ENCODE assay signal across 24 cellular contexts in genomic region chr1:87305762-87306161, GRCh38.
"Had no signal": no experiment of that assay in that cellular context is flagged by ENCODE, and none has a peak within 500 bp of the region (broad histone marks: within the 10 kb centered on the region; RNA-seq: fewer than 3 reads in every experiment).

No MANE protein-coding gene starts in this region.

- H3K4me1 ChIP-seq: body of pancreas, foreskin keratinocyte, left ventricle myocardium inferior, tibial artery had no signal

- H3K27me3 ChIP-seq: body of pancreas, cardiac muscle cell, neural progenitor cell, tibial artery had no signal

- H3K9me3 ChIP-seq: body of pancreas, left ventricle myocardium inferior, tibial artery had no signal

- H3K4me3 ChIP-seq: body of pancreas, cardiac muscle cell, left ventricle myocardium inferior, neural progenitor cell, tibial artery had no signal

- DNase-seq: activated CD4-positive, alpha-beta T cell treated with anti-CD3 and anti-CD28 coated beads, Interleukin-2, amount 10 ng/mL, durations not matched to agents 24 days and 14 days; activated CD8-positive, alpha-beta memory T cell treated with anti-CD3 and anti-CD28 coated beads, Interleukin-2, amount 10 ng/mL, durations not matched to agents 7 days and 5 days; activated CD8-positive, alpha-beta T cell treated with anti-CD3 and anti-CD28 coated beads for 36 hours; activated effector memory CD4-positive, alpha-beta T cell treated with anti-CD3 and anti-CD28 coated beads, Interleukin-2, amount 50 U/mL, for 16 hours; activated naive CD4-positive, alpha-beta T cell treated with anti-CD3 and anti-CD28 coated beads, Interleukin-2, amount 10 ng/mL, durations not matched to agents 7 days and 5 days; activated T-cell treated with anti-CD3 and anti-CD28 coated beads for 4 hours; body of pancreas; foreskin keratinocyte; glutamatergic neuron; hippocampal formation; left ventricle myocardium inferior; naive thymus-derived CD8-positive, alpha-beta T cell; posterior cingulate gyrus; small intestine; stimulated activated CD4-positive, alpha-beta T cell treated with anti-CD3 and anti-CD28 coated beads, Interleukin-2, amount 100 ng/mL, for 24 hours; stimulated activated naive CD8-positive, alpha-beta T cell treated with anti-CD3 and anti-CD28 coated beads, Interleukin-15, amount 100 ng/mL, for 72 hours; tibial artery had no signal

- H3K27ac Mint-ChIP-seq: activated CD4-positive, alpha-beta T cell treated with anti-CD3 and anti-CD28 coated beads, Interleukin-2, amount 10 ng/mL, durations not matched to agents 24 days and 14 days; activated CD8-positive, alpha-beta memory T cell treated with anti-CD3 and anti-CD28 coated beads, Interleukin-2, amount 10 ng/mL, durations not matched to agents 7 days and 5 days; activated CD8-positive, alpha-beta T cell treated with anti-CD3 and anti-CD28 coated beads for 36 hours; activated naive CD4-positive, alpha-beta T cell treated with anti-CD3 and anti-CD28 coated beads, Interleukin-2, amount 10 ng/mL, durations not matched to agents 7 days and 5 days; mesothelial cell of epicardium; naive thymus-derived CD8-positive, alpha-beta T cell; neural progenitor cell; stimulated activated effector memory CD8-positive, alpha-beta T cell treated with anti-CD3 and anti-CD28 coated beads, Interleukin-12 subunit alpha, Interleukin-12 subunit beta, amount 100 ng/mL, for 72 hours; stimulated activated naive CD8-positive, alpha-beta T cell treated with anti-CD3 and anti-CD28 coated beads, Interleukin-15, amount 100 ng/mL, for 72 hours had no signal

- ATAC-seq: activated CD4-positive, CD25-positive, alpha-beta regulatory T cell treated with anti-CD3 and anti-CD28 coated beads, Interleukin-2, amount 50 U/mL, for 24 hours; activated CD8-positive, alpha-beta memory T cell treated with anti-CD3 and anti-CD28 coated beads, Interleukin-2, amount 10 ng/mL, durations not matched to agents 7 days and 5 days; activated CD8-positive, alpha-beta T cell treated with anti-CD3 and anti-CD28 coated beads for 36 hours; body of pancreas; foreskin keratinocyte; naive thymus-derived CD8-positive, alpha-beta T cell; sciatic nerve; stimulated activated effector memory CD8-positive, alpha-beta T cell treated with anti-CD3 and anti-CD28 coated beads, Interleukin-12 subunit alpha, Interleukin-12 subunit beta, amount 100 ng/mL, for 72 hours; stimulated activated naive CD8-positive, alpha-beta T cell treated with anti-CD3 and anti-CD28 coated beads, Interleukin-15, amount 100 ng/mL, for 72 hours had no signal

- H3K36me3 Mint-ChIP-seq: activated CD8-positive, alpha-beta memory T cell treated with anti-CD3 and anti-CD28 coated beads, Interleukin-2, amount 10 ng/mL, durations not matched to agents 7 days and 5 days; activated naive CD4-positive, alpha-beta T cell treated with anti-CD3 and anti-CD28 coated beads, Interleukin-2, amount 10 ng/mL, durations not matched to agents 7 days and 5 days; mesothelial cell of epicardium; naive thymus-derived CD8-positive, alpha-beta T cell; neural progenitor cell; stimulated activated effector memory CD8-positive, alpha-beta T cell treated with anti-CD3 and anti-CD28 coated beads, Interleukin-12 subunit alpha, Interleukin-12 subunit beta, amount 100 ng/mL, for 72 hours had no signal

- H3K27ac ChIP-seq: body of pancreas, cardiac muscle cell, foreskin keratinocyte, left ventricle myocardium inferior, neural progenitor cell, tibial artery, VCaP had no signal

- H3K36me3 ChIP-seq: cardiac muscle cell, left ventricle myocardium inferior, neural progenitor cell, tibial artery had no signal

- H3K4me3 Mint-ChIP-seq: activated CD4-positive, alpha-beta T cell treated with anti-CD3 and anti-CD28 coated beads, Interleukin-2, amount 10 ng/mL, durations not matched to agents 24 days and 14 days; activated CD8-positive, alpha-beta memory T cell treated with anti-CD3 and anti-CD28 coated beads, Interleukin-2, amount 10 ng/mL, durations not matched to agents 7 days and 5 days; activated CD8-positive, alpha-beta T cell treated with anti-CD3 and anti-CD28 coated beads for 36 hours; activated naive CD4-positive, alpha-beta T cell treated with anti-CD3 and anti-CD28 coated beads, Interleukin-2, amount 10 ng/mL, durations not matched to agents 7 days and 5 days; mesothelial cell of epicardium; naive thymus-derived CD8-positive, alpha-beta T cell; neural progenitor cell; stimulated activated effector memory CD8-positive, alpha-beta T cell treated with anti-CD3 and anti-CD28 coated beads, Interleukin-12 subunit alpha, Interleukin-12 subunit beta, amount 100 ng/mL, for 72 hours; stimulated activated naive CD8-positive, alpha-beta T cell treated with anti-CD3 and anti-CD28 coated beads, Interleukin-15, amount 100 ng/mL, for 72 hours had no signal

- H3K4me1 Mint-ChIP-seq: activated CD4-positive, alpha-beta T cell treated with anti-CD3 and anti-CD28 coated beads, Interleukin-2, amount 10 ng/mL, durations not matched to agents 24 days and 14 days; activated CD8-positive, alpha-beta memory T cell treated with anti-CD3 and anti-CD28 coated beads, Interleukin-2, amount 10 ng/mL, durations not matched to agents 7 days and 5 days; activated naive CD4-positive, alpha-beta T cell treated with anti-CD3 and anti-CD28 coated beads, Interleukin-2, amount 10 ng/mL, durations not matched to agents 7 days and 5 days; naive thymus-derived CD8-positive, alpha-beta T cell; stimulated activated effector memory CD8-positive, alpha-beta T cell treated with anti-CD3 and anti-CD28 coated beads, Interleukin-12 subunit alpha, Interleukin-12 subunit beta, amount 100 ng/mL, for 72 hours; stimulated activated naive CD8-positive, alpha-beta T cell treated with anti-CD3 and anti-CD28 coated beads, Interleukin-15, amount 100 ng/mL, for 72 hours had no signal

- H3K9me3 Mint-ChIP-seq: activated CD4-positive, alpha-beta T cell treated with anti-CD3 and anti-CD28 coated beads, Interleukin-2, amount 10 ng/mL, durations not matched to agents 24 days and 14 days; activated CD8-positive, alpha-beta T cell treated with anti-CD3 and anti-CD28 coated beads for 36 hours; activated naive CD4-positive, alpha-beta T cell treated with anti-CD3 and anti-CD28 coated beads, Interleukin-2, amount 10 ng/mL, durations not matched to agents 7 days and 5 days; mesothelial cell of epicardium; naive thymus-derived CD8-positive, alpha-beta T cell; neural progenitor cell; stimulated activated effector memory CD8-positive, alpha-beta T cell treated with anti-CD3 and anti-CD28 coated beads, Interleukin-12 subunit alpha, Interleukin-12 subunit beta, amount 100 ng/mL, for 72 hours; stimulated activated naive CD8-positive, alpha-beta T cell treated with anti-CD3 and anti-CD28 coated beads, Interleukin-15, amount 100 ng/mL, for 72 hours had no signal
